ENCODE assay signal across 37 cellular contexts in the genomic region with DNA sequence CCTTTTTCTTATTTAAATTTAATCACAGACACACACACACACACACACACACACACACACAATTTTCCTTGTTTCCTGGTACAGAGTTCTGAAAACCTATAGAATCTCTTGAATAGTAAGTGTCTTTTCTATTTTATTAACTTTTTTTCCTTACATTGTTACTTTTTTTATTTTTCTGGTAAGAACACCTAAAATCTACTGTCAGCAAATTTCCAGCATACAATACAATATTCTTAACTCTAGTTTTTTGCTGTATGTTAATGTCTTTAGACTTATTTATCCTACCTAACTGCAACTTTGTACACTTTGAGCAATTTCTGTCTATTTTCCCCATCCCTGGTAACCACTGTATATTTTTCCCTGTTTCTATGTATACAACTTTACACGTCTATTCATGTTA.
A peak's percentile ranks its signal among the peaks of the same experiment; 100 is the strongest.
DNase-seq lines count a peak whose midpoint lies in the region; ATAC-seq, FAIRE-seq and TF ChIP-seq lines count a peak whose summit lies in the region.
"Had no signal": no experiment of that assay in that cellular context is flagged by ENCODE, and none has a peak within 500 bp of the region (broad histone marks: within the 10 kb centered on the region; RNA-seq: fewer than 3 reads in every experiment).

No MANE protein-coding gene starts in this region.

- no peaks in the 10 kb centered on the region for H3K79me1 ChIP-seq in IMR-90 (ENCODE audit: low read depth in 1 of 2, low read length in 2 of 2)

- no peak overlapping the region for H4K8ac ChIP-seq in IMR-90 (ENCODE audit: low read depth in 2 of 2, low read length in 2 of 2)

- no peaks in the 10 kb centered on the region; the same call in 1 of the 2 replicates for H3K9me3 ChIP-seq in HepG2 (ENCODE audit: low read length)
- no peaks in the 10 kb centered on the region for H3K9me3 ChIP-seq in right lobe of liver
- H3K9me3 ChIP-seq in IMR-90 (ENCODE audit: control insufficient read depth, insufficient read depth, low read length) = no peaks in the 10 kb centered on the region; the same call in 1 of the 2 replicates
- H3K9me3 ChIP-seq in K562 (replicated peaks; ENCODE audit: control insufficient read depth, insufficient read depth, low read depth, low read length) = no peaks in the 10 kb centered on the region
- H3K9me3 ChIP-seq in WERI-Rb-1 (ENCODE audit: severe bottlenecking) = no peaks in the 10 kb centered on the region
- H3K9me3 ChIP-seq: A549; BE2C; BLaER1; BLaER1 treated with 17β-estradiol and CSF1 and Interleukin-3, amounts not matched to agents 10 nM and 100 nM; Caco-2 had no signal

- BruUV-seq in HepG2 (replicated peaks; lab: Mats Ljungman, UMichigan) = no TSS peak
- no TSS peak for BruUV-seq in IMR-90 (replicated peaks; lab: Mats Ljungman, UMichigan)
- no TSS peak for BruUV-seq in K562 (replicated peaks; lab: Mats Ljungman, UMichigan)

- no peaks in the 10 kb centered on the region for H4K20me1 ChIP-seq in HepG2 (ENCODE audit: insufficient read depth, low read length)
- H4K20me1 ChIP-seq in IMR-90 (ENCODE audit: insufficient read depth, low read length) = no peaks in the 10 kb centered on the region
- no peaks in the 10 kb centered on the region for H4K20me1 ChIP-seq in K562 (replicated peaks; ENCODE audit: control insufficient read depth, insufficient read depth, low read length)
- H4K20me1 ChIP-seq: BLaER1; BLaER1 treated with 17β-estradiol and CSF1 and Interleukin-3, amounts not matched to agents 10 nM and 100 nM had no signal

- H3K56ac ChIP-seq in IMR-90 (ENCODE audit: extremely low read depth, insufficient read depth, low read length) = no peak overlapping the region

- H3K9ac ChIP-seq in HepG2 (ENCODE audit: insufficient read depth, low read depth, low read length) (no peak overlapping the region), IMR-90 (ENCODE audit: low read depth, low read length) (no peak overlapping the region), K562 (ENCODE audit: insufficient read depth in 1 of 2, low read depth in 2 of 2, low read length in 2 of 2) (no peak overlapping the region)
- H3K9ac ChIP-seq: BLaER1; BLaER1 treated with 17β-estradiol and CSF1 and Interleukin-3, amounts not matched to agents 10 nM and 100 nM had no signal

- FAIRE-seq in HepG2 (lab: Jason Lieb, UNC) = no peak
- no peak for FAIRE-seq in K562 (lab: Jason Lieb, UNC)
- FAIRE-seq: A204.1, A549, D721Med had no signal

- no peak overlapping the region for H2BK120ac ChIP-seq in IMR-90 (ENCODE audit: low read depth, low read length)

- dilution Hi-C loops in IMR-90 (cut with HindIII; ENCODE audit: low sequenced_read_pairs, unreplicated experiment) = no loop called here

- DNase-seq in HepG2 (ENCODE audit: low spot score) (no peak), right lobe of liver (no peak), IMR-90 (no peak), K562 (ENCODE audit: extremely low read depth in 1 of 4, low spot score in 3 of 4) (no peak), neural crest cell (ENCODE audit: low read depth, low spot score) (no peak), T-helper 2 cell (no peak), WERI-Rb-1 (no peak), T-helper 1 cell (no peak)
- DNase-seq: 8988T; ACHN; AML-193; BE2C; C1 segment of cervical spinal cord; Caco-2; Calu3; CD4-positive, alpha-beta memory T cell; CD4-positive, alpha-beta T cell; CD4-positive, CD25-positive, alpha-beta regulatory T cell; CD8-positive, alpha-beta memory T cell; CD8-positive, alpha-beta T cell; COR-L47; DMS 273 treated with DMSO at 0.1 percent for 48 hours; DMS153; DMS53; DMS79; DMS79 treated with DMSO at 0.1 percent for 48 hours; DND-41; EL had no signal

- intact Hi-C loops in HepG2 (cut with micrococcal nuclease; ENCODE audit: unreplicated experiment) (no loop called here), right lobe of liver (cut with DNase I) (no loop called here), IMR-90 (cut with micrococcal nuclease) (no loop called here), K562 (cut with micrococcal nuclease) (no loop called here)

- no peak overlapping the region for H3K23ac ChIP-seq in IMR-90 (ENCODE audit: low read depth, low read length)

- no peaks in the 10 kb centered on the region for H3K36me3 Mint-ChIP-seq in neural crest cell (ENCODE audit: low read depth)
- H3K36me3 Mint-ChIP-seq: CD14-positive monocyte; CD4-positive, alpha-beta memory T cell; CD4-positive, CD25-positive, alpha-beta regulatory T cell; CD8-positive, alpha-beta memory T cell; CD8-positive, alpha-beta T cell had no signal

- no peaks in the 10 kb centered on the region for H3K79me2 ChIP-seq in HepG2 (ENCODE audit: insufficient read depth, low read length)
- H3K79me2 ChIP-seq in K562 (ENCODE audit: control insufficient read depth, insufficient read depth, low read length) = no peaks in the 10 kb centered on the region

- no peaks in the 10 kb centered on the region for H3K27me3 ChIP-seq in HepG2 (ENCODE audit: control insufficient read depth in 1 of 2, insufficient read depth in 2 of 2, low read length in 2 of 2)
- no peaks in the 10 kb centered on the region for H3K27me3 ChIP-seq in right lobe of liver
- no peaks in the 10 kb centered on the region for H3K27me3 ChIP-seq in IMR-90 (ENCODE audit: control insufficient read depth, insufficient read depth, low read length)
- H3K27me3 ChIP-seq in K562 (ENCODE audit: control insufficient read depth in 2 of 2, insufficient read depth in 2 of 2, low read length in 2 of 2) = no peaks in the 10 kb centered on the region
- H3K27me3 ChIP-seq in WERI-Rb-1 (ENCODE audit: insufficient read depth, low read depth, severe bottlenecking) = no peaks in the 10 kb centered on the region
- H3K27me3 ChIP-seq: BE2C; BLaER1; BLaER1 treated with 17β-estradiol and CSF1 and Interleukin-3, amounts not matched to agents 10 nM and 100 nM had no signal

- no peak overlapping the region for H2BK20ac ChIP-seq in IMR-90 (ENCODE audit: low read depth, low read length)

- no peak overlapping the region for H2AFZ ChIP-seq in HepG2 (ENCODE audit: low read length)
- no peak overlapping the region for H2AFZ ChIP-seq in IMR-90 (replicated peaks; ENCODE audit: low read length, poor library complexity)
- no peak overlapping the region for H2AFZ ChIP-seq in K562 (ENCODE audit: low read depth, low read length)

- H2BK15ac ChIP-seq in IMR-90 (ENCODE audit: low read depth, low read length) = no peak overlapping the region

- peaks cover 2% of the 10 kb centered on the region for H3K9me3 Mint-ChIP-seq in neural crest cell
- H3K9me3 Mint-ChIP-seq: CD8-positive, alpha-beta T cell had no signal

- TF ChIP-seq EP300 in HepG2 (IDR thresholded peaks at IDR 0.05; ENCODE audit: low read depth in 2 of 2, low read length in 2 of 2) = no peak
- TF ChIP-seq EP300 in HepG2 (CRISPR knock-in tag; IDR thresholded peaks at IDR 0.05; ENCODE audit: borderline replicate concordance) = no peak
- TF ChIP-seq EP300 in K562 (IDR thresholded peaks at IDR 0.05; ENCODE audit: low read length) = no peak

- H4K5ac ChIP-seq in IMR-90 (ENCODE audit: low read depth, low read length) = no peak overlapping the region

- no peaks in the 10 kb centered on the region for H3K9me1 ChIP-seq in IMR-90 (ENCODE audit: insufficient read depth, low read length)
- H3K9me1 ChIP-seq in K562 (ENCODE audit: control insufficient read depth, insufficient read depth, low read length) = no peaks in the 10 kb centered on the region

- H2BK5ac ChIP-seq in IMR-90 (ENCODE audit: low read depth, low read length, poor library complexity, severe bottlenecking) = no peak overlapping the region

- H3K36me3 ChIP-seq in HepG2 (replicated peaks in 1 of 2; ENCODE audit: control insufficient read depth in 1 of 2, insufficient read depth in 2 of 2, low read length in 2 of 2) = no peaks in the 10 kb centered on the region
- no peaks in the 10 kb centered on the region for H3K36me3 ChIP-seq in right lobe of liver
- H3K36me3 ChIP-seq in IMR-90 (ENCODE audit: control insufficient read depth, insufficient read depth, low read length) = no peaks in the 10 kb centered on the region
- H3K36me3 ChIP-seq in K562 (ENCODE audit: control insufficient read depth, insufficient read depth, low read length) = no peaks in the 10 kb centered on the region
- no peaks in the 10 kb centered on the region for H3K36me3 ChIP-seq in WERI-Rb-1
- H3K36me3 ChIP-seq: BE2C; BLaER1; BLaER1 treated with 17β-estradiol and CSF1 and Interleukin-3, amounts not matched to agents 10 nM and 100 nM had no signal

- H3K4me1 Mint-ChIP-seq in neural crest cell = no peaks in the 10 kb centered on the region
- H3K4me1 Mint-ChIP-seq: B cell; CD14-positive monocyte; CD4-positive, alpha-beta memory T cell; CD4-positive, CD25-positive, alpha-beta regulatory T cell; CD8-positive, alpha-beta memory T cell had no signal

- H3K4me3 ChIP-seq in HepG2 (replicated peaks in 1 of 3; ENCODE audit: insufficient read depth in 1 of 3, low read depth in 2 of 3, low read length in 3 of 3) (no peak overlapping the region), right lobe of liver (no peak overlapping the region), IMR-90 (ENCODE audit: insufficient read depth, low read depth, low read length) (no peak overlapping the region), K562 (no peak overlapping the region), WERI-Rb-1 (ENCODE audit: low read depth, low read length) (no peak overlapping the region)
- H3K4me3 ChIP-seq: A549; BLaER1; BLaER1 treated with 17β-estradiol and CSF1 and Interleukin-3, amounts not matched to agents 10 nM and 100 nM had no signal

- POLR2A ChIA-PET in HepG2 (lab: Yijun Ruan, JAX) (no interaction called here), IMR-90 (lab: Charles Lee; ENCODE audit: unreplicated experiment) (interaction anchor here (0.6 kb wide), 1 partner anchor 164 kb away, joined by 5 read pairs; no protein-coding TSS in a partner anchor), K562 (lab: Yijun Ruan, JAX) (no interaction called here)

- CTCF ChIA-PET in HepG2 (lab: Yijun Ruan, JAX; ENCODE audit: low intra/inter-chr PET ratio, low total read pairs) = no interaction called here
- CTCF ChIA-PET in IMR-90 (lab: Yijun Ruan, JAX) = no interaction called here
- CTCF ChIA-PET in K562 (lab: Yijun Ruan, JAX; ENCODE audit: low intra/inter-chr PET ratio) = no interaction called here

- in situ Hi-C loops in HepG2 (cut with HindIII; ENCODE audit: extremely low pct_ligation_motif_present, low pct_unique_long_range_greater_than_20kb) (no loop called here), IMR-90 (cut with MboI; ENCODE audit: low sequenced_read_pairs) (no loop called here), K562 (cut with MboI) (no loop called here)

- H3K14ac ChIP-seq in IMR-90 (replicated peaks; ENCODE audit: low read depth, low read length) = no peak overlapping the region

- H3K4me2 ChIP-seq in HepG2 (ENCODE audit: low read depth, low read length) (no peak overlapping the region), IMR-90 (ENCODE audit: low read depth, low read length) (no peak overlapping the region), K562 (ENCODE audit: insufficient read depth, low read length) (no peak overlapping the region)
- H3K4me2 ChIP-seq: A549; BLaER1; BLaER1 treated with 17β-estradiol and CSF1 and Interleukin-3, amounts not matched to agents 10 nM and 100 nM had no signal

- no peak overlapping the region for H3K4me3 Mint-ChIP-seq in neural crest cell
- H3K4me3 Mint-ChIP-seq: B cell; CD14-positive monocyte; CD4-positive, alpha-beta memory T cell; CD4-positive, alpha-beta T cell; CD4-positive, CD25-positive, alpha-beta regulatory T cell; CD8-positive, alpha-beta memory T cell; CD8-positive, alpha-beta T cell had no signal

- peak overlapping the region; percentile 12 for H3K27ac Mint-ChIP-seq in neural crest cell (ENCODE audit: unreplicated experiment)
- H3K27ac Mint-ChIP-seq: B cell; CD14-positive monocyte; CD4-positive, alpha-beta memory T cell; CD4-positive, alpha-beta T cell; CD4-positive, CD25-positive, alpha-beta regulatory T cell; CD8-positive, alpha-beta memory T cell; CD8-positive, alpha-beta T cell had no signal

- TF ChIP-seq CTCF in HepG2 (CRISPR knock-in tag; IDR thresholded peaks at IDR 0.05) = no peak
- TF ChIP-seq CTCF in right lobe of liver (IDR thresholded peaks at IDR 0.05) = no peak
- no peak for TF ChIP-seq CTCF in IMR-90 (conservative IDR thresholded peaks at IDR 0.05; ENCODE audit: low read depth, low read length)
- TF ChIP-seq CTCF in K562 (IDR thresholded peaks at IDR 0.05 in 2 of 3, conservative IDR thresholded peaks at IDR 0.05 in 1 of 3; ENCODE audit: insufficient read depth in 2 of 3, low read depth in 1 of 3, low read length in 3 of 3) = no peak
- TF ChIP-seq CTCF in neural crest cell (conservative IDR thresholded peaks at IDR 0.05) = no peak
- no peak for TF ChIP-seq CTCF in WERI-Rb-1 (IDR thresholded peaks at IDR 0.05; ENCODE audit: low read depth, low read length)

- no peak overlapping the region for H4K91ac ChIP-seq in IMR-90 (ENCODE audit: insufficient read depth, low read depth, low read length)

- no peak overlapping the region for H2AK5ac ChIP-seq in IMR-90 (ENCODE audit: low read depth, low read length)

- no peak overlapping the region for H3K4ac ChIP-seq in IMR-90 (ENCODE audit: low read depth, low read length)

- no peak overlapping the region for H2AK9ac ChIP-seq in IMR-90 (replicated peaks; ENCODE audit: low read depth, low read length, poor library complexity)

- no peak for ATAC-seq in HepG2
- no peak for ATAC-seq in right lobe of liver
- ATAC-seq in IMR-90 (ENCODE audit: low read depth) = no peak
- ATAC-seq in K562 = no peak
- ATAC-seq: A549; CD8-positive, alpha-beta T cell had no signal

- H3K27me3 Mint-ChIP-seq in neural crest cell (ENCODE audit: low read depth) = no peaks in the 10 kb centered on the region
- H3K27me3 Mint-ChIP-seq: B cell; CD4-positive, alpha-beta memory T cell; CD4-positive, alpha-beta T cell; CD4-positive, CD25-positive, alpha-beta regulatory T cell had no signal

- no peak overlapping the region for H3K18ac ChIP-seq in IMR-90 (ENCODE audit: low read depth, low read length)

- H3K27ac ChIP-seq in HepG2 (ENCODE audit: extremely low read length, insufficient read depth, low read length) (no peak overlapping the region), right lobe of liver (no peak overlapping the region), IMR-90 (ENCODE audit: insufficient read depth, low read length) (no peak overlapping the region), K562 (ENCODE audit: extremely low read depth, low read depth, low read length) (no peak overlapping the region), WERI-Rb-1 (no peak overlapping the region)
- H3K27ac ChIP-seq: 22Rv1; A549; BLaER1; BLaER1 treated with 17β-estradiol and CSF1 and Interleukin-3, amounts not matched to agents 10 nM and 100 nM; C4-2B had no signal

- 0% methylated on average over 1 of the region's 1 CpG for WGBS in HepG2 (ENCODE audit: low lambda C conversion rate)
- WGBS in right lobe of liver (ENCODE audit: insufficient coverage, low coverage, low lambda C conversion rate, missing lambda C conversion rate) = 50% methylated on average over 1 of the region's 1 CpG
- no CpG with 5 or more reads among the region's 1 CpG for WGBS in IMR-90 (ENCODE audit: extremely low coverage in 2 of 2, insufficient read length in 1 of 2), 2 experiments
- WGBS in K562 (ENCODE audit: insufficient coverage, low coverage, missing lambda C conversion rate) = 8% methylated on average over 1 of the region's 1 CpG

- TF ChIP-seq RAD21 in HepG2 (CRISPR knock-in tag; IDR thresholded peaks at IDR 0.05) (no peak), IMR-90 (IDR thresholded peaks at IDR 0.05; ENCODE audit: low read length) (no peak), K562 (CRISPR knock-in tag; conservative IDR thresholded peaks at IDR 0.05 in 1 of 2, IDR thresholded peaks at IDR 0.05 in 1 of 2) (no peak)

- no peak for TF ChIP-seq POLR2A in HepG2 (IDR thresholded peaks at IDR 0.05; ENCODE audit: insufficient read depth in 1 of 2, low read depth in 2 of 2, low read length in 2 of 2)
- TF ChIP-seq POLR2A in right lobe of liver (IDR thresholded peaks at IDR 0.05) = no peak
- no peak for TF ChIP-seq POLR2A in IMR-90 (IDR thresholded peaks at IDR 0.05; ENCODE audit: low read depth, low read length)
- TF ChIP-seq POLR2A in K562 (conservative IDR thresholded peaks at IDR 0.05) = no peak

- H3K4me1 ChIP-seq in HepG2 (ENCODE audit: insufficient read depth, low read length) (no peaks in the 10 kb centered on the region), right lobe of liver (no peaks in the 10 kb centered on the region), IMR-90 (ENCODE audit: control insufficient read depth, insufficient read depth, low read length) (no peaks in the 10 kb centered on the region), K562 (replicated peaks in 1 of 2; ENCODE audit: control insufficient read depth in 2 of 2, insufficient read depth in 2 of 2, low read length in 2 of 2) (no peaks in the 10 kb centered on the region)
- H3K4me1 ChIP-seq: A549; BLaER1; BLaER1 treated with 17β-estradiol and CSF1 and Interleukin-3, amounts not matched to agents 10 nM and 100 nM; Caco-2 had no signal

Comparison
In these comparisons a context has a peak if more than half of its experiments do, and no peak if none do; other contexts are left out.
1. Of the 241 proteins assayed by ChIP-seq in both HepG2 and K562: peak only in HepG2: MAFF; only in K562: none; in both: none; in neither: 239; mixed calls (peak in some experiments, not most) for 1.